ENCODE assay signal across 8 cellular contexts in the genomic region with DNA sequence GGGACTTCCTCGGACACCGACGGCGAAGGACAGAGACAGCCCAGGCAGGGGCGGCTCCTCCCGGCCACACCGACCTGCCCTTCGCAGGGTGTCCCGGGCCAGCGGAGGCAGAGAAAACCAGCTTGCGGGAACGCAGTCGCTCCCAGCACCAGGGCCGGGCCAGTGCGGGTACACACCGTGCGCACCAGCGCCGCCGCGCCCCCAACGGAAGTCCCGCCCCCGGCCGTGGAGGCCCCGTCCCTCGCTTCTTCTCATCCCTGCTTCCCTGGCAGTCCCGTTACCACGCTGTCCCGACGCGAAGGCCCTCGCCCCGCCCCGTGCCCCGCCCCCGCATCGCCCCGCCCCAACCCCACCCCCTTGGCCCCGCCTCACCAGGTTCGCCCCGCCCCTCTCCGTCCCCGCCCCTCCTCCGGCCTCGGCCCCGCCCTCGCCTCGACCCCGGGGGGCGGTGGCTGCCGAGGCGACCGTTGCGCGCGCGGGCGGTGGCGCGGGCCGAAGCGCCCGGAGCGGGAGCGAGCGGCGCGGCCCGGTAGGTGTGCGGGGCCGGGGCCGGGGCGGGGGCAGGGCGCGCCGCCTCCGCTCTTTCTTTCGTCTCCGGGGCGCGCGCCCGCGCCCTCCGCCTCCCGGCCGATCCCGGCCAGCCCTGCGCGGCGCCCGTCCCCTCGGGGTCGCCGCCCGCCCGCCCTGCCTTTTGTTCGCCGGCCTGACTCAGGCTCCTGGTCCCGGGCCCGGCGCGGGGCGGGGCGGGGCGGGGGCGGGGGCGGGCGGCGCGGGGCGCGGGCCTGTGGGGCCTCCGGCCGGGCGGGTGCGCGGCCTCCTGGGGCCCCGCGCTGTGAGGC. TPM values are rescaled to one million over a fixed set of nuclear protein-coding genes. Genes with fewer than 3 reads are reported as not detected.
DNase-seq lines count a peak whose midpoint lies in the region; ATAC-seq and TF ChIP-seq lines count a peak whose summit lies in the region.

A gene with protein sequence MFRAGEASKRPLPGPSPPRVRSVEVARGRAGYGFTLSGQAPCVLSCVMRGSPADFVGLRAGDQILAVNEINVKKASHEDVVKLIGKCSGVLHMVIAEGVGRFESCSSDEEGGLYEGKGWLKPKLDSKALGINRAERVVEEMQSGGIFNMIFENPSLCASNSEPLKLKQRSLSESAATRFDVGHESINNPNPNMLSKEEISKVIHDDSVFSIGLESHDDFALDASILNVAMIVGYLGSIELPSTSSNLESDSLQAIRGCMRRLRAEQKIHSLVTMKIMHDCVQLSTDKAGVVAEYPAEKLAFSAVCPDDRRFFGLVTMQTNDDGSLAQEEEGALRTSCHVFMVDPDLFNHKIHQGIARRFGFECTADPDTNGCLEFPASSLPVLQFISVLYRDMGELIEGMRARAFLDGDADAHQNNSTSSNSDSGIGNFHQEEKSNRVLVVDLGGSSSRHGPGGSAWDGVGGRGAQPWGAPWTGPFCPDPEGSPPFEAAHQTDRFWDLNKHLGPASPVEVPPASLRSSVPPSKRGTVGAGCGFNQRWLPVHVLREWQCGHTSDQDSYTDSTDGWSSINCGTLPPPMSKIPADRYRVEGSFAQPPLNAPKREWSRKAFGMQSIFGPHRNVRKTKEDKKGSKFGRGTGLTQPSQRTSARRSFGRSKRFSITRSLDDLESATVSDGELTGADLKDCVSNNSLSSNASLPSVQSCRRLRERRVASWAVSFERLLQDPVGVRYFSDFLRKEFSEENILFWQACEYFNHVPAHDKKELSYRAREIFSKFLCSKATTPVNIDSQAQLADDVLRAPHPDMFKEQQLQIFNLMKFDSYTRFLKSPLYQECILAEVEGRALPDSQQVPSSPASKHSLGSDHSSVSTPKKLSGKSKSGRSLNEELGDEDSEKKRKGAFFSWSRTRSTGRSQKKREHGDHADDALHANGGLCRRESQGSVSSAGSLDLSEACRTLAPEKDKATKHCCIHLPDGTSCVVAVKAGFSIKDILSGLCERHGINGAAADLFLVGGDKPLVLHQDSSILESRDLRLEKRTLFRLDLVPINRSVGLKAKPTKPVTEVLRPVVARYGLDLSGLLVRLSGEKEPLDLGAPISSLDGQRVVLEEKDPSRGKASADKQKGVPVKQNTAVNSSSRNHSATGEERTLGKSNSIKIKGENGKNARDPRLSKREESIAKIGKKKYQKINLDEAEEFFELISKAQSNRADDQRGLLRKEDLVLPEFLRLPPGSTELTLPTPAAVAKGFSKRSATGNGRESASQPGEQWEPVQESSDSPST (N-terminal part only) (plus strand): TSS at position 451 of the 839 bp plus-strand sequence. CDS start 23,150 bp downstream, outside the sequence.

- DNase-seq in COLO668 (lab: John Stamatoyannopoulos, UW; ENCODE audit: unreplicated experiment) (peak; percentile 85), HuH-7.5 (ENCODE audit: low spot score) (peak; percentile 100), esophagus muscularis mucosa (ENCODE audit: extremely low spot score) (peak; percentile 99)
- DNase-seq in activated T-cell treated with anti-CD3 and anti-CD28 coated beads, Interleukin-2, amount 50 U/mL, for 72 hours, result peak; percentile 90 to 92
- peak; percentile 60 for DNase-seq in stimulated activated CD8-positive, alpha-beta memory T cell treated with anti-CD3 and anti-CD28 coated beads, Interleukin-7, amount 100 ng/mL, for 1 hour (ENCODE audit: low read depth in 2 of 2)

- TF ChIP-seq EP300 in esophagus muscularis mucosa (IDR thresholded peaks at IDR 0.05), result no peak

- WGBS in esophagus muscularis mucosa, result under 1% methylated on average over 15 of the region's 121 CpGs

- peaks cover 15% of the 10 kb centered on the region for H3K4me1 Mint-ChIP-seq in activated T-cell treated with anti-CD3 and anti-CD28 coated beads, Interleukin-2, amount 50 U/mL, for 72 hours (ENCODE audit: low read depth)

- H3K27me3 ChIP-seq in esophagus muscularis mucosa, result no peaks in the 10 kb centered on the region
- H3K27me3 ChIP-seq in muscle layer of duodenum (ENCODE audit: low read depth, low read length), result no peaks in the 10 kb centered on the region

- intact Hi-C loops in esophagus muscularis mucosa (cut with DNase I), result loop anchor here (5.0 kb wide), 1 partner anchor 90 kb away; no protein-coding TSS in a partner anchor

- H3K9me3 ChIP-seq in esophagus muscularis mucosa (peaks cover 0 to 7% (median 5%) of the 10 kb centered on the region in 4 donors), muscle layer of duodenum (ENCODE audit: control insufficient read depth in 1 of 2, low read length in 2 of 2) (peaks cover 0 to 3% of the 10 kb centered on the region in 2 donors)

- TF ChIP-seq CTCF in esophagus muscularis mucosa (IDR thresholded peaks at IDR 0.05), result no peak

- peak within 1 kb of the TSS; percentile 92 to 99 (median 98) for H3K27ac ChIP-seq in esophagus muscularis mucosa (replicated peaks in 1 of 4)
- H3K27ac ChIP-seq in muscle layer of duodenum (ENCODE audit: low read length), result peak within 1 kb of the TSS; percentile 67

- no peaks in the 10 kb centered on the region for H3K36me3 ChIP-seq in esophagus muscularis mucosa
- H3K36me3 ChIP-seq in muscle layer of duodenum (ENCODE audit: control insufficient read depth in 1 of 2, insufficient read depth in 2 of 2, low read length in 2 of 2), result no peaks in the 10 kb centered on the region

- H3K27ac Mint-ChIP-seq in activated T-cell treated with anti-CD3 and anti-CD28 coated beads, Interleukin-2, amount 50 U/mL, for 72 hours, result no peak within 1 kb of the TSS

- H3K9me3 Mint-ChIP-seq in activated T-cell treated with anti-CD3 and anti-CD28 coated beads, Interleukin-2, amount 50 U/mL, for 72 hours, result peaks cover 1 to 2% of the 10 kb centered on the region in 2 donors

- H3K36me3 Mint-ChIP-seq in activated T-cell treated with anti-CD3 and anti-CD28 coated beads, Interleukin-2, amount 50 U/mL, for 72 hours (ENCODE audit: insufficient read depth in 2 of 2), result no peaks in the 10 kb centered on the region

- H3K27me3 Mint-ChIP-seq in activated T-cell treated with anti-CD3 and anti-CD28 coated beads, Interleukin-2, amount 50 U/mL, for 72 hours (ENCODE audit: low read depth), result peaks cover 18% of the 10 kb centered on the region

- peak within 1 kb of the TSS; percentile 73 to 92 (median 81) for H3K4me3 ChIP-seq in esophagus muscularis mucosa
- H3K4me3 ChIP-seq in muscle layer of duodenum (ENCODE audit: low read depth in 1 of 2, low read length in 2 of 2), result peak within 1 kb of the TSS; percentile 74 to 83

- H3K4me3 Mint-ChIP-seq in activated T-cell treated with anti-CD3 and anti-CD28 coated beads, Interleukin-2, amount 50 U/mL, for 72 hours, result peak within 1 kb of the TSS; percentile 89 to 92

- ATAC-seq in GM21515 (IDR thresholded peaks at IDR 0.05; ENCODE audit: unreplicated experiment), result peak; percentile 72
- peak; percentile 90 to 93 for ATAC-seq in activated T-cell treated with anti-CD3 and anti-CD28 coated beads, Interleukin-2, amount 50 U/mL, for 72 hours (replicated peaks in 1 of 2)

- peak; percentile 90 for TF ChIP-seq POLR2A in esophagus muscularis mucosa (IDR thresholded peaks at IDR 0.05; ENCODE audit: low read depth)

- H3K4me1 ChIP-seq in esophagus muscularis mucosa, result peaks cover 27 to 47% (median 42%) of the 10 kb centered on the region in 4 donors
- H3K4me1 ChIP-seq in muscle layer of duodenum (ENCODE audit: control insufficient read depth in 1 of 2, insufficient read depth in 2 of 2, low read length in 2 of 2), result peaks cover 0 to 17% of the 10 kb centered on the region in 2 donors

TF ChIP-seq in PFSK-1, 5 proteins besides CTCF, POLR2A, EP300 and RAD21:
- TF ChIP-seq FOXP2 (optimal IDR thresholded peaks at IDR 0.05; ENCODE audit: borderline replicate concordance, extremely low read depth, extremely low read length, insufficient read depth) (peak; percentile 41), SIN3A (IDR thresholded peaks at IDR 0.05; ENCODE audit: borderline replicate concordance, insufficient read depth, low read length) (no peak), POLR2AphosphoS5 (IDR thresholded peaks at IDR 0.05; ENCODE audit: low read depth, low read length) (0 out of 2 replicates have a peak, but pooled peaks have one; percentile 17), TAF1 (IDR thresholded peaks at IDR 0.05; ENCODE audit: borderline replicate concordance, insufficient read depth, low read length) (no peak)
- TF ChIP-seq, protein P1, sequence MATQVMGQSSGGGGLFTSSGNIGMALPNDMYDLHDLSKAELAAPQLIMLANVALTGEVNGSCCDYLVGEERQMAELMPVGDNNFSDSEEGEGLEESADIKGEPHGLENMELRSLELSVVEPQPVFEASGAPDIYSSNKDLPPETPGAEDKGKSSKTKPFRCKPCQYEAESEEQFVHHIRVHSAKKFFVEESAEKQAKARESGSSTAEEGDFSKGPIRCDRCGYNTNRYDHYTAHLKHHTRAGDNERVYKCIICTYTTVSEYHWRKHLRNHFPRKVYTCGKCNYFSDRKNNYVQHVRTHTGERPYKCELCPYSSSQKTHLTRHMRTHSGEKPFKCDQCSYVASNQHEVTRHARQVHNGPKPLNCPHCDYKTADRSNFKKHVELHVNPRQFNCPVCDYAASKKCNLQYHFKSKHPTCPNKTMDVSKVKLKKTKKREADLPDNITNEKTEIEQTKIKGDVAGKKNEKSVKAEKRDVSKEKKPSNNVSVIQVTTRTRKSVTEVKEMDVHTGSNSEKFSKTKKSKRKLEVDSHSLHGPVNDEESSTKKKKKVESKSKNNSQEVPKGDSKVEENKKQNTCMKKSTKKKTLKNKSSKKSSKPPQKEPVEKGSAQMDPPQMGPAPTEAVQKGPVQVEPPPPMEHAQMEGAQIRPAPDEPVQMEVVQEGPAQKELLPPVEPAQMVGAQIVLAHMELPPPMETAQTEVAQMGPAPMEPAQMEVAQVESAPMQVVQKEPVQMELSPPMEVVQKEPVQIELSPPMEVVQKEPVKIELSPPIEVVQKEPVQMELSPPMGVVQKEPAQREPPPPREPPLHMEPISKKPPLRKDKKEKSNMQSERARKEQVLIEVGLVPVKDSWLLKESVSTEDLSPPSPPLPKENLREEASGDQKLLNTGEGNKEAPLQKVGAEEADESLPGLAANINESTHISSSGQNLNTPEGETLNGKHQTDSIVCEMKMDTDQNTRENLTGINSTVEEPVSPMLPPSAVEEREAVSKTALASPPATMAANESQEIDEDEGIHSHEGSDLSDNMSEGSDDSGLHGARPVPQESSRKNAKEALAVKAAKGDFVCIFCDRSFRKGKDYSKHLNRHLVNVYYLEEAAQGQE (IDR thresholded peaks at IDR 0.05; ENCODE audit: insufficient read depth in 1 of 2, low read depth in 2 of 2, low read length in 2 of 2), result no peak

RNA-seq across cellular contexts. Expression of the gene that starts here (rescaled TPM):
- 8.4 TPM for polyA plus RNA-seq in PFSK-1 (2012; ENCODE audit: insufficient read length, low read depth)
- total RNA-seq in activated T-cell treated with anti-CD3 and anti-CD28 coated beads, Interleukin-2, amount 50 U/mL, for 72 hours, result 10 to 100 TPM; 16.9 to 18.5 TPM
- 10 to 100 TPM; 16.2 to 23.0 (median 19.2) TPM for total RNA-seq in esophagus muscularis mucosa

Comparison
In these comparisons a context has a peak if more than half of its experiments do, and no peak if none do; other contexts are left out.
1. Peak in every context shown above with its lines: DNase-seq, ATAC-seq, H3K4me3 ChIP-seq and H3K27ac ChIP-seq.